In genomic region chr11:8317164-8317563, GRCh38 we compare ENCODE assay signal across 19 cellular contexts. TPM values are rescaled to one million over a fixed set of nuclear protein-coding genes. Genes with fewer than 3 reads are reported as not detected.
A peak's percentile ranks its signal among the peaks of the same experiment; 100 is the strongest.
DNase-seq lines count a peak whose midpoint lies in the region; TF ChIP-seq lines count a peak whose summit lies in the region.
"Had no signal": no experiment of that assay in that cellular context is flagged by ENCODE, and none has a peak within 500 bp of the region (broad histone marks: within the 10 kb centered on the region; RNA-seq: fewer than 3 reads in every experiment).

No MANE protein-coding gene starts in this region.

- TF ChIP-seq RAD21 in SK-N-SH (IDR thresholded peaks at IDR 0.05; ENCODE audit: low read length), result no peak

- whole genome bisulfite sequencing in SK-N-SH (ENCODE audit: low lambda C conversion rate), result 17% methylated on average over 2 of the region's 2 CpGs

- TF ChIP-seq CTCF in CD14-positive monocyte (IDR thresholded peaks at IDR 0.05) (no peak), SK-N-SH (IDR thresholded peaks at IDR 0.05) (no peak), fibroblast of pulmonary artery (IDR thresholded peaks at IDR 0.05; ENCODE audit: low read length, missing control alignments) (no peak)

- H3K27ac ChIP-seq in SK-N-SH (ENCODE audit: low read depth in 2 of 2, low read length in 1 of 2), result no peak overlapping the region
- H3K27ac ChIP-seq: PC-9 had no signal

- peaks cover 0 to 13% of the 10 kb centered on the region in 2 experiments; a peak in 2 of 4 replicates for H3K4me1 ChIP-seq in SK-N-SH (ENCODE audit: control insufficient read depth in 1 of 2, insufficient read depth in 2 of 2, low read depth in 1 of 2, low read length in 1 of 2)

- POLR2A ChIA-PET in SK-N-SH (lab: Yijun Ruan, JAX), result interaction anchor here (1.2 kb wide), 1 partner anchor 33 kb away, joined by 3 read pairs; no protein-coding TSS in a partner anchor
- POLR2A ChIA-PET in activated CD4-positive, alpha-beta memory T cell treated with anti-CD3 and anti-CD28 coated beads for 36 hours (lab: Charles Lee), result no interaction called here

- no peak overlapping the region for H3K27ac Mint-ChIP-seq in CD14-positive monocyte
- H3K27ac Mint-ChIP-seq in activated CD4-positive, alpha-beta memory T cell treated with anti-CD3 and anti-CD28 coated beads for 36 hours, result no peak overlapping the region
- H3K27ac Mint-ChIP-seq: CD8-positive, alpha-beta memory T cell; T-helper 17 cell had no signal

- no peaks in the 10 kb centered on the region for H3K79me2 ChIP-seq in SK-N-SH (ENCODE audit: insufficient read depth)

- intact Hi-C loops in CD14-positive monocyte (cut with micrococcal nuclease), result no loop called here
- intact Hi-C loops in activated CD4-positive, alpha-beta memory T cell treated with anti-CD3 and anti-CD28 coated beads for 36 hours (cut with micrococcal nuclease), result loop anchor here (10.0 kb wide), 1 partner anchor 92 kb away; no protein-coding TSS in a partner anchor

- no peaks in the 10 kb centered on the region for H3F3A ChIP-seq in SK-N-SH (replicated peaks; ENCODE audit: insufficient read depth)

- no peak overlapping the region for H3K4me2 ChIP-seq in SK-N-SH
- H3K4me2 ChIP-seq: PC-9 had no signal

- no peaks in the 10 kb centered on the region for H3K36me3 Mint-ChIP-seq in CD14-positive monocyte
- H3K36me3 Mint-ChIP-seq in activated CD4-positive, alpha-beta memory T cell treated with anti-CD3 and anti-CD28 coated beads for 36 hours, result no peaks in the 10 kb centered on the region
- H3K36me3 Mint-ChIP-seq: CD8-positive, alpha-beta memory T cell had no signal

- TF ChIP-seq EP300 in SK-N-SH (IDR thresholded peaks at IDR 0.05; ENCODE audit: borderline replicate concordance in 1 of 2, low read depth in 1 of 2, low read length in 1 of 2), result no peak

- H3K4me3 ChIP-seq in SK-N-SH (ENCODE audit: low read depth in 2 of 2, low read length in 1 of 2) (no peak overlapping the region), fibroblast of pulmonary artery (replicated peaks; ENCODE audit: low read depth, low read length) (no peak overlapping the region)
- H3K4me3 ChIP-seq: K562, PC-9 had no signal

- no peaks in the 10 kb centered on the region for H3K36me3 ChIP-seq in SK-N-SH (replicated peaks in 1 of 2; ENCODE audit: control insufficient read depth in 1 of 2, insufficient read depth in 2 of 2, low read length in 1 of 2)
- H3K36me3 ChIP-seq: BE2C had no signal

- peaks cover 0 to 3% (median 0%) of the 10 kb centered on the region in 7 donors for H3K9me3 Mint-ChIP-seq in CD14-positive monocyte
- H3K9me3 Mint-ChIP-seq in activated CD4-positive, alpha-beta memory T cell treated with anti-CD3 and anti-CD28 coated beads for 36 hours, result no peaks in the 10 kb centered on the region
- H3K9me3 Mint-ChIP-seq: CD8-positive, alpha-beta memory T cell had no signal

- no peak overlapping the region for H2AFZ ChIP-seq in SK-N-SH (ENCODE audit: low read depth)
- H2AFZ ChIP-seq: PC-9 had no signal

- no peaks in the 10 kb centered on the region for H3K4me1 Mint-ChIP-seq in CD14-positive monocyte
- no peaks in the 10 kb centered on the region for H3K4me1 Mint-ChIP-seq in activated CD4-positive, alpha-beta memory T cell treated with anti-CD3 and anti-CD28 coated beads for 36 hours (ENCODE audit: low read depth)
- H3K4me1 Mint-ChIP-seq: CD8-positive, alpha-beta memory T cell; T-helper 17 cell had no signal

- H3K4me3 Mint-ChIP-seq in CD14-positive monocyte, result no peak overlapping the region
- H3K4me3 Mint-ChIP-seq in activated CD4-positive, alpha-beta memory T cell treated with anti-CD3 and anti-CD28 coated beads for 36 hours, result no peak overlapping the region
- H3K4me3 Mint-ChIP-seq: CD8-positive, alpha-beta memory T cell; T-helper 17 cell had no signal

- no peaks in the 10 kb centered on the region for H3K9me3 ChIP-seq in SK-N-SH
- H3K9me3 ChIP-seq: BE2C had no signal

- no peaks in the 10 kb centered on the region for H4K20me1 ChIP-seq in SK-N-SH (ENCODE audit: insufficient read depth)

- CTCF ChIA-PET in SK-N-SH (lab: Yijun Ruan, JAX), result interaction anchor here (0.9 to 7.3 kb wide), 7 partner anchors 9 to 124 kb away, joined by 3 to 40 read pairs (median 3); partner anchors contain the start of gene LMO1
- CTCF ChIA-PET in activated CD4-positive, alpha-beta memory T cell treated with anti-CD3 and anti-CD28 coated beads for 36 hours (lab: Charles Lee), result interaction anchor here (0.8 kb wide), 1 partner anchor 218 kb away, joined by 3 read pairs; no protein-coding TSS in a partner anchor

- H3K9ac ChIP-seq in SK-N-SH, result no peak overlapping the region

- H3K27me3 Mint-ChIP-seq in CD14-positive monocyte (ENCODE audit: low read depth in 3 of 3), result peaks cover 1 to 16% (median 2%) of the 10 kb centered on the region in 3 donors
- H3K27me3 Mint-ChIP-seq in activated CD4-positive, alpha-beta memory T cell treated with anti-CD3 and anti-CD28 coated beads for 36 hours, result peaks cover 12% of the 10 kb centered on the region

- no peaks in the 10 kb centered on the region for H3K9me2 ChIP-seq in SK-N-SH

- peak; percentile 22 for DNase-seq in CD14-positive monocyte (ENCODE audit: low spot score)
- DNase-seq in HCEC 1CT, result peak; percentile 10
- DNase-seq in SK-N-SH, result no peak
- DNase-seq in fibroblast of pulmonary artery (ENCODE audit: low read depth), result peak; percentile 3
- DNase-seq in dermis blood vessel endothelial cell, result no peak
- no peak for DNase-seq in GM03348 (ENCODE audit: low spot score)
- DNase-seq in EL, result no peak
- DNase-seq in activated CD4-positive, alpha-beta memory T cell treated with anti-CD3 and anti-CD28 coated beads for 36 hours, result no peak
- DNase-seq: BE2C; CD8-positive, alpha-beta memory T cell; DMS153; NCI-H1092 treated with DMSO at 0.1 percent for 48 hours; NCI-H1694 treated with DMSO at 0.1 percent for 48 hours; NCI-H345; NCI-H774; PC-9; SHP77; T-helper 17 cell had no signal

- H3K27me3 ChIP-seq in SK-N-SH (ENCODE audit: insufficient read depth), result no peaks in the 10 kb centered on the region
- H3K27me3 ChIP-seq: BE2C had no signal

TF ChIP-seq in SK-N-SH, 30 proteins besides CTCF, POLR2A, EP300 and RAD21:
- TF ChIP-seq NFIC (IDR thresholded peaks at IDR 0.05; ENCODE audit: borderline replicate concordance), result 0 out of 2 replicates have a peak, but pooled peaks have one; percentile 17
- TF ChIP-seq PBX3 (IDR thresholded peaks at IDR 0.05), result peak; percentile 61
- no peak for TF ChIP-seq SIN3A (IDR thresholded peaks at IDR 0.05; ENCODE audit: borderline replicate concordance, low read depth, low read length)
- TF ChIP-seq TCF12 (IDR thresholded peaks at IDR 0.05), result peak; percentile 53
- TF ChIP-seq MAX (IDR thresholded peaks at IDR 0.05; ENCODE audit: low read depth), result no peak
- no peak for TF ChIP-seq JUND (IDR thresholded peaks at IDR 0.05)
TF ChIP-seq in SK-N-SH: peak in this region for 3.

RNA-seq across cellular contexts. Expression of gene LMO1, which starts 53.5 kb away (rescaled TPM):
- polyA plus RNA-seq in CD14-positive monocyte, result not detected
- 0.12 and 0.62 TPM in 2 replicates for polyA plus RNA-seq in SK-N-SH (2012; rRNA removed)
- 0.59 and 0.60 TPM in 2 replicates for polyA plus RNA-seq in SK-N-SH (2012; cell fraction: cytosol; rRNA removed)
- 0.35 and 1.3 TPM in 2 replicates for polyA plus RNA-seq in SK-N-SH (2012; cell fraction: nucleus; rRNA removed)
- total RNA-seq in dermis blood vessel endothelial cell, result not detected in 2 replicates
- not detected for total RNA-seq in activated CD4-positive, alpha-beta memory T cell treated with anti-CD3 and anti-CD28 coated beads for 36 hours
- total RNA-seq: CD8-positive, alpha-beta memory T cell; K562; PC-9; T-helper 17 cell had no signal
- polyA plus RNA-seq: K562 had no signal

Comparison
In these comparisons a context has a peak if more than half of its experiments do, and no peak if none do; other contexts are left out.
1. DNase-seq: peak in CD14-positive monocyte (single experiment), HCEC 1CT (single experiment) and fibroblast of pulmonary artery (single experiment); none in SK-N-SH (single experiment), dermis blood vessel endothelial cell (single experiment), GM03348 (single experiment), EL (single experiment) and activated CD4-positive, alpha-beta memory T cell treated with anti-CD3 and anti-CD28 coated beads for 36 hours (single experiment).